Comparison of ENCODE assay signal across 8 cellular contexts in the genomic region with DNA sequence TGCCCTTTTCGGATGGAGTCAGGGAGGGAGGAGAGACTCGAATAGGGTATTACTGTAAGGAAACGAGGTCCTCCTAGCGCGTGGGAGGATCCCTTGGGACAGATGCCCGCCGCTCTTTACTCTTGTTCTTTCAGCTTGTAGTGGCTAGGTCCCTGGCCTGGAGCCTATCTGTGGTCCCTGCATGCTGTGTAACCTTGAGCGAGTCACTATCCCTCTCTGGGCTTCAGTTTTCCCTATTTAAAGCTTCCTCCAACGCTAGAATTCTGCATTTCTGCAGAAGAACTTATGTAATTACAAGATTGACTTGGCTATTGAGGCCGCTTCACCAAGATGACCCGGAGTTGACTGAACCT. TPM values are rescaled to one million over a fixed set of nuclear protein-coding genes. Genes with fewer than 3 reads are reported as not detected.
DNase-seq lines count a peak whose midpoint lies in the region; ATAC-seq, FAIRE-seq and TF ChIP-seq lines count a peak whose summit lies in the region.

No MANE protein-coding gene starts in this region.

- peak overlapping the region; percentile 88 for H3K4me3 ChIP-seq in MM.1S (ENCODE audit: low read length)
- peak overlapping the region; percentile 67 to 90 (median 82) for H3K4me3 ChIP-seq in endothelial cell of umbilical vein (replicated peaks in 1 of 3; ENCODE audit: insufficient read depth in 1 of 3, low read depth in 1 of 3, low read length in 3 of 3)
- H3K4me3 ChIP-seq in pancreas, result peak overlapping the region; percentile 62 to 89 (median 78)

- no peaks in the 10 kb centered on the region for H3K9me1 ChIP-seq in endothelial cell of umbilical vein (replicated peaks; ENCODE audit: control insufficient read depth, extremely low read depth, insufficient read depth, low read length)

- H3K9me2 ChIP-seq in MM.1S (replicated peaks; ENCODE audit: insufficient read depth, low read length), result no peaks in the 10 kb centered on the region

- H3K4me1 ChIP-seq in MM.1S (ENCODE audit: low read length) (peaks cover 13% of the 10 kb centered on the region), endothelial cell of umbilical vein (ENCODE audit: control insufficient read depth, extremely low read depth, insufficient read depth, low read length) (peaks cover 30% of the 10 kb centered on the region), pancreas (peaks cover 0 to 8% (median 0%) of the 10 kb centered on the region in 3 donors)

- H3K79me2 ChIP-seq in MM.1S (ENCODE audit: low read length) (peaks cover 57% of the 10 kb centered on the region), endothelial cell of umbilical vein (ENCODE audit: control insufficient read depth, insufficient read depth, low read length) (peaks cover 43% of the 10 kb centered on the region)

- H2AFZ ChIP-seq in MM.1S (ENCODE audit: low read length) (peak overlapping the region; percentile 77), endothelial cell of umbilical vein (ENCODE audit: low read depth, low read length) (peak overlapping the region; percentile 19)

- intact Hi-C loops in endothelial cell of umbilical vein (cut with micrococcal nuclease), result loop anchor here (1.0 to 2.0 kb wide), 2 partner anchors 173 to 196 kb away; a partner anchor contains a TSS
- intact Hi-C loops in pancreas (cut with DNase I), result no loop called here

- peaks cover 29% of the 10 kb centered on the region for H3F3A ChIP-seq in MM.1S (ENCODE audit: insufficient read depth, low read length)

- DNase-seq in NCI-H1436 (lab: John Stamatoyannopoulos, UW), result peak; percentile 30
- DNase-seq in NCI-H1436 treated with DMSO at 0.1 percent for 48 hours (lab: John Stamatoyannopoulos, UW), result no peak
- DNase-seq in MM.1S, result no peak
- DNase-seq in endothelial cell of umbilical vein (ENCODE audit: low read depth, low spot score), result no peak
- no peak for DNase-seq in pancreas
- no peak for DNase-seq in SW 1271 (lab: John Stamatoyannopoulos, UW)
- DNase-seq in stimulated activated CD4-positive, alpha-beta T cell treated with anti-CD3 and anti-CD28 coated beads, Interleukin-4, amount 100 ng/mL, for 4 hours, result no peak
- no peak for DNase-seq in ecto neural progenitor cell (ENCODE audit: low spot score)

- H3K27me3 ChIP-seq in MM.1S (replicated peaks; ENCODE audit: insufficient read depth, low read length) (no peaks in the 10 kb centered on the region), endothelial cell of umbilical vein (ENCODE audit: control insufficient read depth in 2 of 2, insufficient read depth in 2 of 2, low read length in 2 of 2) (no peaks in the 10 kb centered on the region), pancreas (no peaks in the 10 kb centered on the region)

- no peaks in the 10 kb centered on the region for H3K36me3 ChIP-seq in MM.1S (replicated peaks; ENCODE audit: insufficient read depth, low read length)
- H3K36me3 ChIP-seq in endothelial cell of umbilical vein (ENCODE audit: control insufficient read depth in 2 of 2, extremely low read depth in 1 of 2, insufficient read depth in 2 of 2, low read length in 2 of 2), result no peaks in the 10 kb centered on the region
- no peaks in the 10 kb centered on the region for H3K36me3 ChIP-seq in pancreas

- H3K27ac ChIP-seq in MM.1S (ENCODE audit: low read length) (peak overlapping the region; percentile 71), endothelial cell of umbilical vein (ENCODE audit: insufficient read depth, low read depth, low read length) (peak overlapping the region; percentile 95), pancreas (peak overlapping the region; percentile 83 to 97 (median 92))

- no peak for TF ChIP-seq POLR2A in endothelial cell of umbilical vein (IDR thresholded peaks at IDR 0.05; ENCODE audit: low read depth, low read length)

- TF ChIP-seq CTCF in MM.1S (IDR thresholded peaks at IDR 0.05; ENCODE audit: low read length), result no peak
- no peak for TF ChIP-seq CTCF in endothelial cell of umbilical vein (IDR thresholded peaks at IDR 0.05; ENCODE audit: extremely low read depth in 1 of 2, insufficient read depth in 1 of 2, low read depth in 1 of 2, low read length in 2 of 2)
- no peak for TF ChIP-seq CTCF in pancreas (IDR thresholded peaks at IDR 0.05)

- POLR2A ChIA-PET in endothelial cell of umbilical vein (lab: Charles Lee), result interaction anchor here (1.0 kb wide), 1 partner anchor 22 kb away, joined by 3 read pairs; no protein-coding TSS in a partner anchor

- H3K4me2 ChIP-seq in MM.1S (ENCODE audit: low read depth, low read length) (peak overlapping the region; percentile 90), endothelial cell of umbilical vein (ENCODE audit: insufficient read depth, low read length) (peak overlapping the region; percentile 91)

- dilution Hi-C loops in endothelial cell of umbilical vein (cut with MboI; ENCODE audit: extremely low pct_ligation_motif_present, low sequenced_read_pairs), result no loop called here

- H3K9ac ChIP-seq in MM.1S (ENCODE audit: low read length) (peak overlapping the region; percentile 90), endothelial cell of umbilical vein (replicated peaks; ENCODE audit: extremely low read depth, insufficient read depth, low read length) (peak overlapping the region; percentile 95)

- no TSS peak for BruUV-seq in endothelial cell of umbilical vein (replicated peaks; lab: Mats Ljungman, UMichigan)

- no peaks in the 10 kb centered on the region for H4K20me1 ChIP-seq in MM.1S (ENCODE audit: insufficient read depth, low read length)
- H4K20me1 ChIP-seq in endothelial cell of umbilical vein (replicated peaks; ENCODE audit: control insufficient read depth, extremely low read depth, insufficient read depth, low read length), result no peaks in the 10 kb centered on the region

- CTCF ChIA-PET in endothelial cell of umbilical vein (lab: Charles Lee), result interaction anchor here (1.1 to 2.5 kb wide), 6 partner anchors 10 to 162 kb away, joined by 3 to 9 read pairs (median 4); a partner anchor contains a TSS

- 3% methylated on average over 11 of the region's 11 CpGs for WGBS in pancreas, 2 donors

- FAIRE-seq in endothelial cell of umbilical vein (lab: Jason Lieb, UNC) (no peak), pancreas (lab: Jason Lieb, UNC) (no peak)

- ATAC-seq in pancreas, result peak; percentile 3 to 8 (median 4)

- H3K9me3 ChIP-seq in MM.1S (replicated peaks; ENCODE audit: insufficient read depth, low read length) (no peaks in the 10 kb centered on the region), endothelial cell of umbilical vein (replicated peaks; ENCODE audit: control insufficient read depth, insufficient read depth, low read length) (no peaks in the 10 kb centered on the region), pancreas (no peaks in the 10 kb centered on the region)

TF ChIP-seq in endothelial cell of umbilical vein, 7 proteins besides CTCF, POLR2A, EP300 and RAD21:
- no peak for TF ChIP-seq GATA2 (IDR thresholded peaks at IDR 0.05; ENCODE audit: insufficient read depth, insufficient read length, low read depth, low read length)
- TF ChIP-seq POLR2AphosphoS5 (IDR thresholded peaks at IDR 0.05; ENCODE audit: insufficient read depth, low read depth, low read length), result no peak
- TF ChIP-seq JUN (IDR thresholded peaks at IDR 0.05; ENCODE audit: borderline replicate concordance, insufficient read depth, insufficient read length, low read depth), result no peak
- TF ChIP-seq, protein P1, sequence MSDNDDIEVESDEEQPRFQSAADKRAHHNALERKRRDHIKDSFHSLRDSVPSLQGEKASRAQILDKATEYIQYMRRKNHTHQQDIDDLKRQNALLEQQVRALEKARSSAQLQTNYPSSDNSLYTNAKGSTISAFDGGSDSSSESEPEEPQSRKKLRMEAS (IDR thresholded peaks at IDR 0.05; ENCODE audit: insufficient read depth, insufficient read length), result no peak
- no peak for TF ChIP-seq MYC (IDR thresholded peaks at IDR 0.05; ENCODE audit: low read depth, low read length)
- no peak for TF ChIP-seq EZH2 (IDR thresholded peaks at IDR 0.05; ENCODE audit: borderline replicate concordance, low read depth, low read length, severe bottlenecking)

RNA-seq across cellular contexts. Expression of a gene that starts 0.7 kb away (rescaled TPM):
- 36.8 and 38.5 TPM in 2 replicates for total RNA-seq in endothelial cell of umbilical vein
- 5.5 and 7.3 TPM in 2 replicates for polyA plus RNA-seq in endothelial cell of umbilical vein
- polyA plus RNA-seq in endothelial cell of umbilical vein (2011; cell fraction: cytosol; rRNA removed), result 8.9 and 10.0 TPM in 2 replicates
- polyA plus RNA-seq in endothelial cell of umbilical vein (2011; cell fraction: nucleus; rRNA removed), result 15.3 and 21.9 TPM in 2 replicates
- polyA plus RNA-seq in endothelial cell of umbilical vein (2012), result 19.8 and 25.9 TPM in 2 replicates
- polyA minus RNA-seq in endothelial cell of umbilical vein, result 23.9 and 24.9 TPM in 2 replicates
- 23.9 TPM for polyA minus RNA-seq in endothelial cell of umbilical vein (2011; cell fraction: cytosol; rRNA and poly(A)+ RNA removed)
- polyA minus RNA-seq in endothelial cell of umbilical vein (2011; cell fraction: nucleus; rRNA and poly(A)+ RNA removed), result 64.4 and 88.3 TPM in 2 replicates
- 10 to 100 TPM in 3 of 6 donors, 1 to 10 TPM in 3; 8.0 to 17.5 (median 10.2) TPM for total RNA-seq in pancreas
- polyA plus RNA-seq in pancreas, result 1 to 10 TPM; 5.2 to 9.5 TPM

RNA-seq across cellular contexts. Expression of a gene that starts 0.9 kb away (rescaled TPM):
- 3.3 and 4.8 TPM in 2 replicates for total RNA-seq in endothelial cell of umbilical vein
- 0.46 and 0.51 TPM in 2 replicates for polyA plus RNA-seq in endothelial cell of umbilical vein
- 0.71 and 0.86 TPM in 2 replicates for polyA plus RNA-seq in endothelial cell of umbilical vein (2011; cell fraction: cytosol; rRNA removed)
- 0.62 and 1.7 TPM in 2 replicates for polyA plus RNA-seq in endothelial cell of umbilical vein (2011; cell fraction: nucleus; rRNA removed)
- polyA plus RNA-seq in endothelial cell of umbilical vein (2012), result 0.38 and 5.2 TPM in 2 replicates
- polyA minus RNA-seq in endothelial cell of umbilical vein, result 0.73 and 0.85 TPM in 2 replicates
- not detected for polyA minus RNA-seq in endothelial cell of umbilical vein (2011; cell fraction: cytosol; rRNA and poly(A)+ RNA removed)
- 1.4 and 1.7 TPM in 2 replicates for polyA minus RNA-seq in endothelial cell of umbilical vein (2011; cell fraction: nucleus; rRNA and poly(A)+ RNA removed)
- total RNA-seq in pancreas, result 1 to 10 TPM; 3.5 to 6.7 (median 5.3) TPM
- 1 to 10 TPM; 1.5 to 2.3 TPM for polyA plus RNA-seq in pancreas
